Comparison of ENCODE assay signal across 17 cellular contexts in the genomic region with DNA sequence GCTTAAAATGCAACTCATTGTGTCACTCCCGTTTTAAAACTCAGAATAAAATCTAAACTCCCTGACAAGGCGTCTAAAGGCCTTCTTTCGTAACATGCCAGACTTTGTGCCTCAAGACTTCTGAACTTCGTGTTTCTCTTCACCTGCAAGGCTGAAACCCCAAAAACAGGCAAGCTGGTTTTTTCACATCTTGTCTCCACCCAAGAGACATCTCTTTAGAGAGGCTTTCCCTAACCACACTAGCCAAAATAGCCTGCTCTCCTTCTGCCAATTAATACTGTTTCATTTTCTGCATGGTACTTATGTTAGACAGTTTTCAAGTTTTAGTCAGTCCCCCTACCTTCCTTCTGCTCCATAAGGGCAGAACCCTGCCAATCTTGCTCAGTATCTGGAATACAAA. TPM values are rescaled to one million over a fixed set of nuclear protein-coding genes. Genes with fewer than 3 reads are reported as not detected.
A peak's percentile ranks its signal among the peaks of the same experiment; 100 is the strongest.
DNase-seq lines count a peak whose midpoint lies in the region; ATAC-seq, FAIRE-seq and TF ChIP-seq lines count a peak whose summit lies in the region.
"Had no signal": no experiment of that assay in that cellular context is flagged by ENCODE, and none has a peak within 500 bp of the region (broad histone marks: within the 10 kb centered on the region; RNA-seq: fewer than 3 reads in every experiment).

No MANE protein-coding gene starts in this region.

- peaks cover 12% of the 10 kb centered on the region for H3K36me3 Mint-ChIP-seq in CD4-positive, CD25-positive, alpha-beta regulatory T cell
- peaks cover 0 to 4% (median 4%) of the 10 kb centered on the region in 3 donors for H3K36me3 Mint-ChIP-seq in immature natural killer cell

- H3K23ac ChIP-seq in neuronal stem cell (ENCODE audit: low read depth, low read length, poor library complexity): no peak overlapping the region

- peaks cover 39 to 59% (median 49%) of the 10 kb centered on the region in 4 donors for H3K4me1 Mint-ChIP-seq in CD4-positive, CD25-positive, alpha-beta regulatory T cell
- H3K4me1 Mint-ChIP-seq in immature natural killer cell: peaks cover 48 to 59% of the 10 kb centered on the region in 2 donors

- peak overlapping the region; percentile 34 for H3K4me3 ChIP-seq in CD4-positive, CD25-positive, alpha-beta regulatory T cell (ENCODE audit: low read depth, low read length)
- H3K4me3 ChIP-seq in stomach (no peak overlapping the region), neuronal stem cell (ENCODE audit: low read length in 2 of 2) (no peak overlapping the region)
- H3K4me3 ChIP-seq: ovary, skin epidermis had no signal

- peaks cover 14% of the 10 kb centered on the region for H3K36me3 ChIP-seq in CD4-positive, CD25-positive, alpha-beta regulatory T cell (ENCODE audit: control insufficient read depth, insufficient read depth, low read length)
- H3K36me3 ChIP-seq in stomach (peaks cover 11 to 15% (median 13%) of the 10 kb centered on the region in 4 donors), neuronal stem cell (replicated peaks in 1 of 2; ENCODE audit: control insufficient read depth in 2 of 2, insufficient read depth in 2 of 2, low read length in 2 of 2) (peaks cover 0 to 17% of the 10 kb centered on the region in 2 donors)
- H3K36me3 ChIP-seq: ovary had no signal

- H2BK120ac ChIP-seq in neuronal stem cell (ENCODE audit: low read depth, low read length): no peak overlapping the region

- H3K4me2 ChIP-seq in neuronal stem cell (ENCODE audit: insufficient read depth, low read length, poor library complexity, severe bottlenecking): no peak overlapping the region
- H3K4me2 ChIP-seq: SK-N-SH had no signal

- FAIRE-seq in GM19239 (lab: Jason Lieb, UNC): peak; percentile 58

- H3K27ac Mint-ChIP-seq in CD4-positive, CD25-positive, alpha-beta regulatory T cell: peak overlapping the region; percentile 1 to 76 (median 29)
- H3K27ac Mint-ChIP-seq in immature natural killer cell: peak overlapping the region in 5 of 6 donors; percentile 10 to 82 (median 48)
- H3K27ac Mint-ChIP-seq: activated naive CD8-positive, alpha-beta T cell treated with anti-CD3 and anti-CD28 coated beads for 36 hours; stimulated activated naive B cell treated with anti-CD40 and anti-IgM and Interleukin-4, amounts not matched to agents 10 μg/mL and 1 μg/mL and 100 μg/mL, for 72 hours had no signal

- H2BK12ac ChIP-seq in neuronal stem cell (ENCODE audit: low read length): no peak overlapping the region

- H3K14ac ChIP-seq in neuronal stem cell (ENCODE audit: low read length): no peak overlapping the region

- intact Hi-C loops in stomach (cut with DNase I; ENCODE audit: low total_unique reads): no loop called here

- H2BK15ac ChIP-seq in neuronal stem cell (ENCODE audit: low read length): no peak overlapping the region

- no peak overlapping the region for H4K8ac ChIP-seq in neuronal stem cell (ENCODE audit: low read depth, low read length)

- ATAC-seq in CD4-positive, CD25-positive, alpha-beta regulatory T cell (ENCODE audit: low read depth in 2 of 2): no peak
- no peak for ATAC-seq in GM21423 (IDR thresholded peaks at IDR 0.05; ENCODE audit: unreplicated experiment)
- ATAC-seq: stimulated activated naive B cell treated with anti-CD40 and anti-IgM and Interleukin-4, amounts not matched to agents 10 μg/mL and 1 μg/mL and 100 μg/mL, for 72 hours had no signal

- H3K4me1 ChIP-seq in CD4-positive, CD25-positive, alpha-beta regulatory T cell (ENCODE audit: control insufficient read depth, insufficient read depth, low read length, poor library complexity, severe bottlenecking): peaks cover 27% of the 10 kb centered on the region
- H3K4me1 ChIP-seq in stomach (peaks cover 23 to 73% (median 46%) of the 10 kb centered on the region in 4 donors), neuronal stem cell (ENCODE audit: control insufficient read depth in 2 of 2, insufficient read depth in 1 of 2, low read depth in 1 of 2, low read length in 2 of 2) (no peaks in the 10 kb centered on the region)

- H3K27ac ChIP-seq in CD4-positive, CD25-positive, alpha-beta regulatory T cell (ENCODE audit: insufficient read depth, low read length, poor library complexity, severe bottlenecking): no peak overlapping the region
- H3K27ac ChIP-seq in stomach: peak overlapping the region in 1 of 5 donors; percentile 38
- H3K27ac ChIP-seq in neuronal stem cell (replicated peaks; ENCODE audit: low read length): no peak overlapping the region
- H3K27ac ChIP-seq: ovary, skin epidermis had no signal

- TF ChIP-seq CTCF in stomach (IDR thresholded peaks at IDR 0.05): no peak

- WGBS in stomach, 5 donors: 59 to 76% (median 68%) methylated on average over 4 of the region's 4 CpGs
- no CpG with 5 or more reads among the region's 4 CpGs for WGBS in neuronal stem cell (ENCODE audit: extremely low coverage in 2 of 2, insufficient read length in 2 of 2, insufficient replicate concordance in 1 of 2), 2 donors

- TF ChIP-seq POLR2A in stomach (IDR thresholded peaks at IDR 0.05): no peak

- no peak for TF ChIP-seq EP300 in stomach (IDR thresholded peaks at IDR 0.05)

- no peak overlapping the region for H3K18ac ChIP-seq in neuronal stem cell (ENCODE audit: low read length)

- no peaks in the 10 kb centered on the region for H3K27me3 Mint-ChIP-seq in CD4-positive, CD25-positive, alpha-beta regulatory T cell
- H3K27me3 Mint-ChIP-seq in immature natural killer cell (ENCODE audit: low read depth in 3 of 3): no peaks in the 10 kb centered on the region
- H3K27me3 Mint-ChIP-seq: activated naive CD8-positive, alpha-beta T cell treated with anti-CD3 and anti-CD28 coated beads for 36 hours; stimulated activated naive B cell treated with anti-CD40 and anti-IgM and Interleukin-4, amounts not matched to agents 10 μg/mL and 1 μg/mL and 100 μg/mL, for 72 hours had no signal

- H3K79me1 ChIP-seq in neuronal stem cell (ENCODE audit: low read depth, low read length): peaks cover 4% of the 10 kb centered on the region

- H3K27me3 ChIP-seq in CD4-positive, CD25-positive, alpha-beta regulatory T cell (ENCODE audit: control insufficient read depth, insufficient read depth, low read length): no peaks in the 10 kb centered on the region
- H3K27me3 ChIP-seq in stomach (no peaks in the 10 kb centered on the region), neuronal stem cell (ENCODE audit: control insufficient read depth in 3 of 3, insufficient read depth in 3 of 3, low read depth in 1 of 3, low read length in 3 of 3) (no peaks in the 10 kb centered on the region)
- H3K27me3 ChIP-seq: ovary had no signal

- H3K4ac ChIP-seq in neuronal stem cell (ENCODE audit: low read length): no peak overlapping the region

- H2AK5ac ChIP-seq in neuronal stem cell (ENCODE audit: low read depth, low read length): no peak overlapping the region

- no peak overlapping the region for H2BK5ac ChIP-seq in neuronal stem cell (ENCODE audit: low read length)

- no peak for DNase-seq in CD4-positive, CD25-positive, alpha-beta regulatory T cell
- no peak for DNase-seq in GM19239 (ENCODE audit: insufficient read length, low spot score)
- peak; percentile 22 to 53 for DNase-seq in NOMO-1 (lab: John Stamatoyannopoulos, UW; ENCODE audit: unreplicated experiment in 2 of 2)
- DNase-seq in immature natural killer cell: no peak
- no peak for DNase-seq in stomach
- no peak for DNase-seq in DMS53 treated with DMSO at 0.1 percent for 48 hours (lab: John Stamatoyannopoulos, UW; ENCODE audit: unreplicated experiment)
- no peak for DNase-seq in neuronal stem cell (ENCODE audit: low spot score)
- DNase-seq: activated naive CD8-positive, alpha-beta T cell treated with anti-CD3 and anti-CD28 coated beads for 36 hours; caudate nucleus; foreskin melanocyte; mesendoderm; NCI-H1436; ovary; SK-N-SH; stimulated activated naive B cell treated with anti-CD40 and anti-IgM and Interleukin-4, amounts not matched to agents 10 μg/mL and 1 μg/mL and 100 μg/mL, for 72 hours had no signal

- no peak overlapping the region for H4K91ac ChIP-seq in neuronal stem cell (ENCODE audit: low read depth, low read length, poor library complexity)

- H3K9me3 ChIP-seq in CD4-positive, CD25-positive, alpha-beta regulatory T cell (ENCODE audit: control insufficient read depth in 2 of 2, low read length in 2 of 2): no peaks in the 10 kb centered on the region
- no peaks in the 10 kb centered on the region for H3K9me3 ChIP-seq in stomach
- H3K9me3 ChIP-seq in neuronal stem cell (replicated peaks in 1 of 2; ENCODE audit: control insufficient read depth in 2 of 2, insufficient read depth in 1 of 2, low read depth in 1 of 2, low read length in 2 of 2): no peaks in the 10 kb centered on the region
- H3K9me3 ChIP-seq: ovary, SK-N-SH had no signal

- H3K9ac ChIP-seq in neuronal stem cell (ENCODE audit: low read depth, low read length, poor library complexity): no peak overlapping the region
- H3K9ac ChIP-seq: SK-N-SH had no signal

- H3K9me3 Mint-ChIP-seq in CD4-positive, CD25-positive, alpha-beta regulatory T cell: no peaks in the 10 kb centered on the region
- H3K9me3 Mint-ChIP-seq in immature natural killer cell: no peaks in the 10 kb centered on the region
- H3K9me3 Mint-ChIP-seq: activated naive CD8-positive, alpha-beta T cell treated with anti-CD3 and anti-CD28 coated beads for 36 hours; stimulated activated naive B cell treated with anti-CD40 and anti-IgM and Interleukin-4, amounts not matched to agents 10 μg/mL and 1 μg/mL and 100 μg/mL, for 72 hours had no signal

- H2AFZ ChIP-seq in neuronal stem cell (ENCODE audit: low read length): no peak overlapping the region

- peak overlapping the region in 3 of 4 donors; percentile 8 to 33 (median 14) for H3K4me3 Mint-ChIP-seq in CD4-positive, CD25-positive, alpha-beta regulatory T cell
- peak overlapping the region in 3 of 5 donors; percentile 0 to 30 (median 12) for H3K4me3 Mint-ChIP-seq in immature natural killer cell
- H3K4me3 Mint-ChIP-seq: activated naive CD8-positive, alpha-beta T cell treated with anti-CD3 and anti-CD28 coated beads for 36 hours; stimulated activated naive B cell treated with anti-CD40 and anti-IgM and Interleukin-4, amounts not matched to agents 10 μg/mL and 1 μg/mL and 100 μg/mL, for 72 hours had no signal

RNA-seq across cellular contexts. Expression of gene RAF1, which starts 41.6 kb away (rescaled TPM):
- total RNA-seq in CD4-positive, CD25-positive, alpha-beta regulatory T cell: 133 TPM
- polyA plus RNA-seq in CD4-positive, CD25-positive, alpha-beta regulatory T cell: 10 to 100 TPM; 54.1 to 73.5 (median 66.3) TPM
- 10 to 100 TPM; 44.3 to 87.2 (median 81.7) TPM for polyA plus RNA-seq in immature natural killer cell
- 100 to 1,000 TPM in 3 of 5 donors, 10 to 100 TPM in 2; 51.0 to 156 (median 113) TPM for total RNA-seq in stomach
- 10 to 100 TPM; 36.7 to 54.1 (median 46.3) TPM for polyA plus RNA-seq in stomach
- polyA plus RNA-seq in neuronal stem cell (2013, experiment 1 of 2): 74.1 TPM
- 73.6 TPM for polyA plus RNA-seq in neuronal stem cell (2013, experiment 2 of 2)

Comparison
In these comparisons a context has a peak if more than half of its experiments do, and no peak if none do; other contexts are left out.
1. DNase-seq: peak in NOMO-1 (2 of 2); none in CD4-positive, CD25-positive, alpha-beta regulatory T cell (0 of 3), GM19239 (single experiment), immature natural killer cell (0 of 3), stomach (single experiment), DMS53 treated with DMSO at 0.1 percent for 48 hours (single experiment) and neuronal stem cell (single experiment).